In genomic region chr14:55313480-55313879, GRCh38 we compare ENCODE assay signal across 26 cellular contexts. TPM values are rescaled to one million over a fixed set of nuclear protein-coding genes. Genes with fewer than 3 reads are reported as not detected.
A peak's percentile ranks its signal among the peaks of the same experiment; 100 is the strongest.
DNase-seq lines count a peak whose midpoint lies in the region; ATAC-seq and TF ChIP-seq lines count a peak whose summit lies in the region.
"Had no signal": no experiment of that assay in that cellular context is flagged by ENCODE, and none has a peak within 500 bp of the region (broad histone marks: within the 10 kb centered on the region; RNA-seq: fewer than 3 reads in every experiment).

No MANE protein-coding gene starts in this region.

- no peaks in the 10 kb centered on the region for H3K27me3 Mint-ChIP-seq in activated T-cell treated with anti-CD3 and anti-CD28 coated beads, Interleukin-2, amount 50 U/mL, for 24 hours
- H3K27me3 Mint-ChIP-seq in Calu3 (ENCODE audit: unreplicated experiment): no peaks in the 10 kb centered on the region
- H3K27me3 Mint-ChIP-seq: central memory CD8-positive, alpha-beta T cell; naive B cell had no signal

- intact Hi-C loops in Calu3 (cut with micrococcal nuclease; ENCODE audit: unreplicated experiment): no loop called here

- no peak overlapping the region for H3K27ac ChIP-seq in WERI-Rb-1
- H3K27ac ChIP-seq: BLaER1, body of pancreas, heart left ventricle, tibial artery had no signal

- peak overlapping the region; percentile 50 for H3K27ac Mint-ChIP-seq in activated T-cell treated with anti-CD3 and anti-CD28 coated beads, Interleukin-2, amount 50 U/mL, for 24 hours
- H3K27ac Mint-ChIP-seq in Calu3 (ENCODE audit: unreplicated experiment): peak overlapping the region; percentile 27

- H3K4me3 Mint-ChIP-seq in activated T-cell treated with anti-CD3 and anti-CD28 coated beads, Interleukin-2, amount 50 U/mL, for 24 hours: no peak overlapping the region
- no peak overlapping the region for H3K4me3 Mint-ChIP-seq in Calu3 (ENCODE audit: low read depth, unreplicated experiment)
- H3K4me3 Mint-ChIP-seq: central memory CD8-positive, alpha-beta T cell; naive B cell had no signal

- no peak overlapping the region for H3K4me3 ChIP-seq in WERI-Rb-1 (ENCODE audit: low read depth, low read length)
- H3K4me3 ChIP-seq: BLaER1, body of pancreas, heart left ventricle, smooth muscle cell, tibial artery had no signal

- H3K9me3 Mint-ChIP-seq in activated T-cell treated with anti-CD3 and anti-CD28 coated beads, Interleukin-2, amount 50 U/mL, for 24 hours: peaks cover 30% of the 10 kb centered on the region
- H3K9me3 Mint-ChIP-seq in Calu3 (ENCODE audit: low read depth, unreplicated experiment): peaks cover 9% of the 10 kb centered on the region

- DNase-seq in activated T-cell treated with anti-CD3 and anti-CD28 coated beads, Interleukin-2, amount 50 U/mL, for 24 hours: no peak
- no peak for DNase-seq in activated T-cell treated with anti-CD3 and anti-CD28 coated beads, Interleukin-2, amount 50 U/mL, for 48 hours
- DNase-seq in Calu3 (no peak), WERI-Rb-1 (peak; percentile 14), kidney tubule cell (ENCODE audit: low spot score) (peak; percentile 11), T-helper 2 cell (no peak)
- DNase-seq: activated CD4-positive, CD25-positive, alpha-beta regulatory T cell; body of pancreas; foreskin melanocyte; GOT3; heart left ventricle; left ventricle myocardium superior; MV-4-11; naive B cell; NCI-H1436; NCI-H2081; NCI-H526 treated with DMSO at 0.1 percent for 48 hours; right cardiac atrium; SK-N-SH; stimulated activated CD4-positive, alpha-beta T cell treated with anti-CD3 and anti-CD28 coated beads, Interleukin-1b, Interleukin-23, amount 100 ng/mL, for 48 hours; tibial artery had no signal

- no peak for TF ChIP-seq CTCF in Calu3 (IDR thresholded peaks at IDR 0.05; ENCODE audit: unreplicated experiment)
- TF ChIP-seq CTCF in WERI-Rb-1 (IDR thresholded peaks at IDR 0.05; ENCODE audit: low read depth, low read length): no peak

- H3K27me3 ChIP-seq in WERI-Rb-1 (ENCODE audit: insufficient read depth, low read depth, severe bottlenecking): no peaks in the 10 kb centered on the region
- H3K27me3 ChIP-seq: BLaER1, body of pancreas, heart left ventricle, tibial artery had no signal

- peaks cover 26% of the 10 kb centered on the region for H3K9me3 ChIP-seq in WERI-Rb-1 (ENCODE audit: severe bottlenecking)

- H3K36me3 Mint-ChIP-seq in activated T-cell treated with anti-CD3 and anti-CD28 coated beads, Interleukin-2, amount 50 U/mL, for 24 hours (ENCODE audit: low read depth): peaks cover 77% of the 10 kb centered on the region
- peaks cover 13% of the 10 kb centered on the region for H3K36me3 Mint-ChIP-seq in Calu3 (ENCODE audit: insufficient read depth, unreplicated experiment)

- CTCF ChIA-PET in Calu3 (lab: Charles Lee): no interaction called here

- H3K36me3 ChIP-seq in WERI-Rb-1: peaks cover 6% of the 10 kb centered on the region

- BruUV-seq in Calu3 (replicated peaks; lab: Mats Ljungman, UMichigan): no TSS peak

- H3K4me1 Mint-ChIP-seq in activated T-cell treated with anti-CD3 and anti-CD28 coated beads, Interleukin-2, amount 50 U/mL, for 24 hours (ENCODE audit: low read depth): peaks cover 33% of the 10 kb centered on the region
- H3K4me1 Mint-ChIP-seq in Calu3 (ENCODE audit: low read depth, unreplicated experiment): no peaks in the 10 kb centered on the region

- ATAC-seq in GM21423 (IDR thresholded peaks at IDR 0.05; ENCODE audit: unreplicated experiment): no peak
- ATAC-seq: body of pancreas, heart left ventricle, left ventricle myocardium superior, right cardiac atrium, Right ventricle myocardium inferior had no signal

RNA-seq across cellular contexts. Expression of gene FBXO34, which starts 42.3 kb away (rescaled TPM):
- total RNA-seq in Calu3 (2022): 30.0 and 34.5 TPM in 2 replicates

Comparison
In these comparisons a context has a peak if more than half of its experiments do, and no peak if none do; other contexts are left out.
1. DNase-seq: peak in WERI-Rb-1 (single experiment) and kidney tubule cell (single experiment); none in activated T-cell treated with anti-CD3 and anti-CD28 coated beads, Interleukin-2, amount 50 U/mL, for 24 hours (single experiment), activated T-cell treated with anti-CD3 and anti-CD28 coated beads, Interleukin-2, amount 50 U/mL, for 48 hours (0 of 2), Calu3 (single experiment) and T-helper 2 cell (0 of 5).